In the genomic region with DNA sequence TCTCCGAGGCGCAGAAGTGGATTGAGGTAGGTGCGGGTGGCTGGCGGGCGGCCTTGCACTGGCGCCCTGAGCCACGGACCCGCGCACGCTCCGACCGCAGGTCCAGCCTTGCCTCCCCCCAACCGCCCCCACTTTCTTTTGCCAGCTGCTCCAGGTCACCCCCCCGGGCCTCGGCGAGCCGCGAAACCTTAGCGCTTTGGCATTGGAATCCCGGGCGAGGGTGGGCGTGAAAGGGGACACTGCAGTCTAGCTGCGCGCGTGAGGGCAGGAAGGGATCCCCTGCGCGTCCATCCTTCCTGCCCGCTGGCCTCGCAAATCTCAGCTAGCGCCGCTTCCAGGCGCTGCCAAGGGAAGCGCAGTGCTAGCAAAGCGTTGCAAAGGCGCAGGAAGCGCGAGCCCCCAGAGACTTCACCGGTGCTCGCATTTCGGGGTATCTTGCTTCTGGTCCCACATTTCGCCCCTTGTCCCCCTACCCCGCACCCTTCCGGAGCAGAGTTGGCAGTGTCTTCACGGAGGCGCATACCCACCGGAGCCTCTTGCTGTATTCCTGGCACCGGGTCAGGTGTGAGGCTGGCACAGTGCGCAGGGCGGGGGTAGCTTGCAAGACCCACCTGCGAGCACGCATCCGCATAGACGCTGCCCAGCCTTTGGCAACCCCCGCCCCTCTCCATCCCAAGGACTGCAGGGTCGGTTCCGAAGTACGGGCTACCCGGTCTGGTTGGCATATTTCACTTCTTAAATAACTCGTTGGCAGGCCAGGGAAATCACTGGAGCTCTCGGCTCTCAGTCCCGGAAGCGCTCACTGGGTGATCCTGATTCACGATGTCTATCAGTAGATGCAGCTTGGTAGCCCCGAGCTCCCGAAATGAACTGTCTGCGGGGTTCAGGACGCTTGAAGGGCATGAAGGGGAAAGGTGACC, we compare ENCODE assay signal across 8 cellular contexts.
DNase-seq lines count a peak whose midpoint lies in the region; TF ChIP-seq lines count a peak whose summit lies in the region.

No MANE protein-coding gene starts in this region.

- no peak for TF ChIP-seq CTCF in fibroblast of mammary gland (conservative IDR thresholded peaks at IDR 0.05; ENCODE audit: control insufficient read depth, insufficient read depth, low read depth, low read length)

- H3K4me3 ChIP-seq in fibroblast of mammary gland (ENCODE audit: control insufficient read depth, low read depth, low read length), result peak overlapping the region; percentile 40

- DNase-seq in NCI-H1105 treated with DMSO at 0.1 percent for 48 hours (lab: John Stamatoyannopoulos, UW) (peak; percentile 30), NCI-H1105 (lab: John Stamatoyannopoulos, UW) (no peak), fibroblast of mammary gland (ENCODE audit: low read depth) (peak; percentile 15), myocyte (ENCODE audit: low read depth) (peak; percentile 62), OCI-M2 (lab: John Stamatoyannopoulos, UW; ENCODE audit: unreplicated experiment) (no peak), NCI-H1048 (lab: John Stamatoyannopoulos, UW) (no peak)
- DNase-seq in stimulated activated CD4-positive, alpha-beta T cell treated with anti-CD3 and anti-CD28 coated beads, Interleukin-12 subunit alpha, Interleukin-12 subunit beta, amount 100 ng/mL, for 4 hours, result no peak

TF ChIP-seq in PFSK-1, 5 proteins besides CTCF, POLR2A, EP300 and RAD21:
- TF ChIP-seq, protein P1, sequence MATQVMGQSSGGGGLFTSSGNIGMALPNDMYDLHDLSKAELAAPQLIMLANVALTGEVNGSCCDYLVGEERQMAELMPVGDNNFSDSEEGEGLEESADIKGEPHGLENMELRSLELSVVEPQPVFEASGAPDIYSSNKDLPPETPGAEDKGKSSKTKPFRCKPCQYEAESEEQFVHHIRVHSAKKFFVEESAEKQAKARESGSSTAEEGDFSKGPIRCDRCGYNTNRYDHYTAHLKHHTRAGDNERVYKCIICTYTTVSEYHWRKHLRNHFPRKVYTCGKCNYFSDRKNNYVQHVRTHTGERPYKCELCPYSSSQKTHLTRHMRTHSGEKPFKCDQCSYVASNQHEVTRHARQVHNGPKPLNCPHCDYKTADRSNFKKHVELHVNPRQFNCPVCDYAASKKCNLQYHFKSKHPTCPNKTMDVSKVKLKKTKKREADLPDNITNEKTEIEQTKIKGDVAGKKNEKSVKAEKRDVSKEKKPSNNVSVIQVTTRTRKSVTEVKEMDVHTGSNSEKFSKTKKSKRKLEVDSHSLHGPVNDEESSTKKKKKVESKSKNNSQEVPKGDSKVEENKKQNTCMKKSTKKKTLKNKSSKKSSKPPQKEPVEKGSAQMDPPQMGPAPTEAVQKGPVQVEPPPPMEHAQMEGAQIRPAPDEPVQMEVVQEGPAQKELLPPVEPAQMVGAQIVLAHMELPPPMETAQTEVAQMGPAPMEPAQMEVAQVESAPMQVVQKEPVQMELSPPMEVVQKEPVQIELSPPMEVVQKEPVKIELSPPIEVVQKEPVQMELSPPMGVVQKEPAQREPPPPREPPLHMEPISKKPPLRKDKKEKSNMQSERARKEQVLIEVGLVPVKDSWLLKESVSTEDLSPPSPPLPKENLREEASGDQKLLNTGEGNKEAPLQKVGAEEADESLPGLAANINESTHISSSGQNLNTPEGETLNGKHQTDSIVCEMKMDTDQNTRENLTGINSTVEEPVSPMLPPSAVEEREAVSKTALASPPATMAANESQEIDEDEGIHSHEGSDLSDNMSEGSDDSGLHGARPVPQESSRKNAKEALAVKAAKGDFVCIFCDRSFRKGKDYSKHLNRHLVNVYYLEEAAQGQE (IDR thresholded peaks at IDR 0.05; ENCODE audit: insufficient read depth in 1 of 2, low read depth in 2 of 2, low read length in 2 of 2), result no peak
- TF ChIP-seq SIN3A (IDR thresholded peaks at IDR 0.05; ENCODE audit: borderline replicate concordance, insufficient read depth, low read length) (no peak), TAF1 (IDR thresholded peaks at IDR 0.05; ENCODE audit: borderline replicate concordance, insufficient read depth, low read length) (0 out of 2 replicates have a peak, but pooled peaks have one; percentile 32)

Comparison
In these comparisons a context has a peak if more than half of its experiments do, and no peak if none do; other contexts are left out.
1. DNase-seq: peak in NCI-H1105 treated with DMSO at 0.1 percent for 48 hours (single experiment), fibroblast of mammary gland (single experiment) and myocyte (single experiment); none in NCI-H1105 (single experiment), OCI-M2 (single experiment), stimulated activated CD4-positive, alpha-beta T cell treated with anti-CD3 and anti-CD28 coated beads, Interleukin-12 subunit alpha, Interleukin-12 subunit beta, amount 100 ng/mL, for 4 hours (single experiment) and NCI-H1048 (single experiment).